ENCODE assay signal across 1 cellular context in genomic region chr20:44402391-44403193, GRCh38.
TF ChIP-seq lines count a peak whose summit lies in the region.

No MANE protein-coding gene starts in this region.

TF ChIP-seq in Ishikawa, 13 proteins besides CTCF, POLR2A, EP300 and RAD21 (continued from another document):
- peak; percentile 60; the same call in 1 of the 2 replicates for TF ChIP-seq USF1 (IDR thresholded peaks at IDR 0.05)
TF ChIP-seq in Ishikawa: peak in this region for 1.
